In the genomic region with DNA sequence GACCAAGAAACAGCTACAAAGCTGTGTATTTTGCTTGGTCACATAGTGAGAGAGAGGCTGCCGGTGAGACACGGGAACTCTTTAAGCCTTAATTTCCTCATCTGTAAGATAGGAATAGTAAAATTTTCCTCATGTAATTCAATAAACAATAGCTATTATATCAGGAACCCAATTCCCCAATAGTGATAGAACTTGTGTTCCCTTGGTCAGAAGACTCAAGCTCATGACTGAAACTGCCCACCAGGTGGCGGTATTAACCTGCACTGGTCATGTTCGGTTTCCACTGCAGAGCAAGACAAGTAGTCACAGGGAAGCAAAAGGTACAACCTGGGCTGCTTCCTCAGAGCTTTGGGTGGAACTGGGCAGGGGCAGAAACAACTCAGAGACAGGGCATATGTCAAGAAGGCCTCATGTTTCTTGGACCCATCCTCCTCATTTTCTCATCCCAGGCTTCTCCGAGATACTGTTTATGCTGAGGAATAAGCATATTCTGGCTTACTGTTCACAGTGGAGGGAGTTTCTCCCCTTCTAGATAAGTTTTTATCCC, we compare ENCODE assay signal across 8 cellular contexts. TPM values are rescaled to one million over a fixed set of nuclear protein-coding genes. Genes with fewer than 3 reads are reported as not detected.
DNase-seq lines count a peak whose midpoint lies in the region; ATAC-seq, FAIRE-seq and TF ChIP-seq lines count a peak whose summit lies in the region.

No MANE protein-coding gene starts in this region.

- in situ Hi-C loops in HAP-1 (cut with MboI; ENCODE audit: low sequenced_read_pairs) (no loop called here), K562 (cut with MboI) (no loop called here)

- H3K27ac ChIP-seq in K562 (ENCODE audit: extremely low read depth, low read depth, low read length) (no peak overlapping the region), iPS DF 6.9 (ENCODE audit: low read length) (no peak overlapping the region)

- H3K27me3 ChIP-seq in HAP-1 (ENCODE audit: low read depth) (no peaks in the 10 kb centered on the region), K562 (ENCODE audit: control insufficient read depth in 2 of 2, insufficient read depth in 2 of 2, low read length in 2 of 2) (no peaks in the 10 kb centered on the region), iPS DF 6.9 (ENCODE audit: control insufficient read depth, insufficient read depth, low read length) (no peaks in the 10 kb centered on the region)

- no peak overlapping the region for H3K4me2 ChIP-seq in K562 (ENCODE audit: insufficient read depth, low read length)

- peak; percentile 94 to 97 for TF ChIP-seq RAD21 in K562 (CRISPR knock-in tag; conservative IDR thresholded peaks at IDR 0.05 in 1 of 2, IDR thresholded peaks at IDR 0.05 in 1 of 2)

- H3K4me1 ChIP-seq in HAP-1 (0 out of 2 replicates have a peak, but pooled peaks cover 3% of the 10 kb centered on the region), K562 (replicated peaks in 1 of 2; ENCODE audit: control insufficient read depth in 2 of 2, insufficient read depth in 2 of 2, low read length in 2 of 2) (peaks cover 2 to 11% of the 10 kb centered on the region in 2 experiments; a peak in 3 of 5 replicates), iPS DF 6.9 (ENCODE audit: control insufficient read depth, insufficient read depth, low read length) (peaks cover 2% of the 10 kb centered on the region; the same call in 1 of the 2 replicates)

- POLR2A ChIA-PET in K562 (lab: Yijun Ruan, JAX), result interaction anchor here (0.5 to 2.4 kb wide), 18 partner anchors 9 to 175 kb away, joined by 3 to 17 read pairs (median 4); a partner anchor contains a TSS

- H4K20me1 ChIP-seq in K562 (replicated peaks; ENCODE audit: control insufficient read depth, insufficient read depth, low read length), result no peaks in the 10 kb centered on the region

- H3K79me2 ChIP-seq in K562 (ENCODE audit: control insufficient read depth, insufficient read depth, low read length), result no peaks in the 10 kb centered on the region

- no peaks in the 10 kb centered on the region for H3K9me1 ChIP-seq in K562 (ENCODE audit: control insufficient read depth, insufficient read depth, low read length)

- H2AFZ ChIP-seq in K562 (ENCODE audit: low read depth, low read length), result no peak overlapping the region

- ATAC-seq in K562, result peak; percentile 79
- no peak for ATAC-seq in GM19397 (IDR thresholded peaks at IDR 0.05; ENCODE audit: unreplicated experiment)

- intact Hi-C loops in K562 (cut with micrococcal nuclease), result loop anchor here (1.0 to 5.0 kb wide), 3 partner anchors 72 to 121 kb away; no protein-coding TSS in a partner anchor

- H3K4me3 ChIP-seq in HAP-1 (no peak overlapping the region), K562 (no peak overlapping the region), iPS DF 6.9 (ENCODE audit: low read length) (no peak overlapping the region)

- TF ChIP-seq CTCF in K562 (IDR thresholded peaks at IDR 0.05 in 2 of 3, conservative IDR thresholded peaks at IDR 0.05 in 1 of 3; ENCODE audit: insufficient read depth in 2 of 3, low read depth in 1 of 3, low read length in 3 of 3), result peak; percentile 90 to 97 (median 93)

- no peak for TF ChIP-seq EP300 in K562 (IDR thresholded peaks at IDR 0.05; ENCODE audit: low read length)

- peak in 12 of 14 donors; percentile 21 to 79 (median 66) for DNase-seq in C1 segment of cervical spinal cord (lab: John Stamatoyannopoulos, UW)
- DNase-seq in HAP-1 (ENCODE audit: low spot score in 2 of 2), result peak; percentile 86 to 92
- DNase-seq in NCI-H2171 (lab: John Stamatoyannopoulos, UW), result peak; percentile 96
- peak; percentile 77 for DNase-seq in UCSD-AML1 (lab: John Stamatoyannopoulos, UW; ENCODE audit: unreplicated experiment)
- peak; percentile 76 to 91 (median 77) for DNase-seq in K562 (ENCODE audit: extremely low read depth in 1 of 4, low spot score in 3 of 4)
- DNase-seq in iPS DF 6.9 (ENCODE audit: low read depth, low spot score), result peak; percentile 86
- DNase-seq in stimulated activated CD4-positive, alpha-beta T cell treated with anti-CD3 and anti-CD28 coated beads, Interleukin-12 subunit alpha, Interleukin-12 subunit beta, amount 100 ng/mL, for 48 hours (ENCODE audit: low read depth in 2 of 3, low spot score in 1 of 3), result peak; percentile 82 to 95 (median 82)

- peak; percentile 98 for FAIRE-seq in K562 (lab: Jason Lieb, UNC)

- H3K9me3 ChIP-seq in HAP-1 (no peaks in the 10 kb centered on the region), K562 (replicated peaks; ENCODE audit: control insufficient read depth, insufficient read depth, low read depth, low read length) (no peaks in the 10 kb centered on the region), iPS DF 6.9 (ENCODE audit: control insufficient read depth, insufficient read depth, low read length) (no peaks in the 10 kb centered on the region)

- no TSS peak for BruUV-seq in K562 (replicated peaks; lab: Mats Ljungman, UMichigan)

- H3K36me3 ChIP-seq in HAP-1 (replicated peaks) (peaks cover 6% of the 10 kb centered on the region), K562 (ENCODE audit: control insufficient read depth, insufficient read depth, low read length) (peaks cover 21% of the 10 kb centered on the region; the same call in 2 of the 3 replicates), iPS DF 6.9 (ENCODE audit: control insufficient read depth, insufficient read depth, low read length) (no peaks in the 10 kb centered on the region; the same call in 1 of the 2 replicates)

- CTCF ChIA-PET in K562 (lab: Yijun Ruan, JAX; ENCODE audit: low intra/inter-chr PET ratio), result interaction anchor here (0.6 to 5.9 kb wide), 8 partner anchors 11 to 430 kb away, joined by 3 to 141 read pairs (median 6); a partner anchor contains a TSS

- no peak overlapping the region for H3K9ac ChIP-seq in K562 (ENCODE audit: insufficient read depth in 1 of 2, low read depth in 2 of 2, low read length in 2 of 2)

- no peak for TF ChIP-seq POLR2A in K562 (conservative IDR thresholded peaks at IDR 0.05)

- WGBS in K562 (ENCODE audit: insufficient coverage, low coverage, missing lambda C conversion rate), result 16% methylated on average over 5 of the region's 5 CpGs
- WGBS in iPS DF 6.9 (ENCODE audit: insufficient coverage, insufficient read length), result no CpG with 5 or more reads among the region's 5 CpGs

RNA-seq across cellular contexts. Expression of a gene that starts 4.2 kb away (rescaled TPM):
- total RNA-seq in K562 (2011; cell fraction: chromatin; rRNA removed; ENCODE audit: low replicate concordance), result 12.8 and 18.9 TPM in 2 replicates
- total RNA-seq in K562 (2011; cell fraction: nucleolus; rRNA removed), result 9.2 and 10.0 TPM in 2 replicates
- 10.9 and 18.6 TPM in 2 replicates for total RNA-seq in K562 (2011; cell fraction: nucleoplasm; rRNA removed)
- 3.3 and 5.3 TPM in 2 replicates for total RNA-seq in K562 (2014; rRNA removed)
- total RNA-seq in K562 (2014; rRNA removed; fragmentation: Illumina TruSeq; extraction: Trizol), result 3.1 and 3.2 TPM in 2 replicates
- total RNA-seq in K562 (2015; rRNA removed; fragmentation: Illumina TruSeq; extraction: Trizol), result 1.5 and 1.8 TPM in 2 replicates
- total RNA-seq in K562 (2021), result 2.9 and 4.3 TPM in 2 replicates
- polyA plus RNA-seq in K562 (2011; rRNA removed), result 4.7 and 6.4 TPM in 2 replicates
- 3.5 and 5.2 TPM in 2 replicates for polyA plus RNA-seq in K562 (2011; cell fraction: cytosol; rRNA removed)
- 7.3 and 10.0 TPM in 2 replicates for polyA plus RNA-seq in K562 (2011; cell fraction: nucleus; rRNA removed)
- 3.0 and 13.8 TPM in 2 replicates for polyA plus RNA-seq in K562 (2012)
- 2.3 and 2.8 TPM in 2 replicates for polyA plus RNA-seq in K562 (2014; fragmentation: Illumina TruSeq; extraction: Trizol)
- 1 to 10 TPM in 1 of 2 experiments, under 1 TPM in 1; 0.73 to 1.6 TPM for polyA plus RNA-seq in K562 (2014; fragmentation: Nextera tagmentation; extraction: Ambion mirVana)
- polyA plus RNA-seq in K562 (2014; rRNA removed), result 2.0 and 2.2 TPM in 2 replicates
- 10.0 and 10.6 TPM in 2 replicates for polyA minus RNA-seq in K562 (2011; rRNA and poly(A)+ RNA removed)
- polyA minus RNA-seq in K562 (2011; cell fraction: cytosol; rRNA and poly(A)+ RNA removed), result 3.7 and 4.5 TPM in 2 replicates
- polyA minus RNA-seq in K562 (2011; cell fraction: nucleus; rRNA and poly(A)+ RNA removed), result 4.7 and 9.6 TPM in 2 replicates

RNA-seq across cellular contexts. Expression of a gene that starts 23.4 kb away (rescaled TPM):
- 17.1 and 22.1 TPM in 2 replicates for total RNA-seq in K562 (2011; cell fraction: chromatin; rRNA removed; ENCODE audit: low replicate concordance)
- total RNA-seq in K562 (2011; cell fraction: nucleolus; rRNA removed), result 11.1 and 12.5 TPM in 2 replicates
- 12.4 and 13.6 TPM in 2 replicates for total RNA-seq in K562 (2011; cell fraction: nucleoplasm; rRNA removed)
- total RNA-seq in K562 (2014; rRNA removed) (17.0 and 18.7 TPM in 2 replicates), K562 (2014; rRNA removed; fragmentation: Illumina TruSeq; extraction: Trizol) (11.1 and 12.9 TPM in 2 replicates), K562 (2015; rRNA removed; fragmentation: Illumina TruSeq; extraction: Trizol) (11.8 and 14.8 TPM in 2 replicates), K562 (2021) (15.9 and 16.1 TPM in 2 replicates)
- polyA plus RNA-seq in K562 (2011; rRNA removed) (20.4 and 23.1 TPM in 2 replicates), K562 (2014; fragmentation: Illumina TruSeq; extraction: Trizol) (22.0 and 26.3 TPM in 2 replicates), K562 (2014; fragmentation: Nextera tagmentation; extraction: Ambion mirVana) (1 to 10 TPM; 2.2 to 3.0 TPM), K562 (2014; rRNA removed) (22.4 and 24.3 TPM in 2 replicates)
- 24.5 and 29.4 TPM in 2 replicates for polyA plus RNA-seq in K562 (2011; cell fraction: cytosol; rRNA removed)
- 21.8 and 24.5 TPM in 2 replicates for polyA plus RNA-seq in K562 (2011; cell fraction: nucleus; rRNA removed)
- 11.8 and 23.7 TPM in 2 replicates for polyA plus RNA-seq in K562 (2012)
- 28.0 and 29.8 TPM in 2 replicates for polyA minus RNA-seq in K562 (2011; rRNA and poly(A)+ RNA removed)
- 9.7 and 11.8 TPM in 2 replicates for polyA minus RNA-seq in K562 (2011; cell fraction: cytosol; rRNA and poly(A)+ RNA removed)
- 5.3 and 7.0 TPM in 2 replicates for polyA minus RNA-seq in K562 (2011; cell fraction: nucleus; rRNA and poly(A)+ RNA removed)

RNA-seq across cellular contexts. Expression of a gene that starts 29.7 kb away (rescaled TPM):
- 69.7 and 91.7 TPM in 2 replicates for total RNA-seq in K562 (2011; cell fraction: chromatin; rRNA removed; ENCODE audit: low replicate concordance)
- 49.2 and 58.2 TPM in 2 replicates for total RNA-seq in K562 (2011; cell fraction: nucleolus; rRNA removed)
- total RNA-seq in K562 (2011; cell fraction: nucleoplasm; rRNA removed), result 65.3 and 66.7 TPM in 2 replicates
- total RNA-seq in K562 (2014; rRNA removed) (53.3 and 62.8 TPM in 2 replicates), K562 (2014; rRNA removed; fragmentation: Illumina TruSeq; extraction: Trizol) (59.2 and 62.3 TPM in 2 replicates), K562 (2015; rRNA removed; fragmentation: Illumina TruSeq; extraction: Trizol) (44.1 and 49.2 TPM in 2 replicates), K562 (2021) (47.4 and 49.3 TPM in 2 replicates)
- polyA plus RNA-seq in K562 (2011; rRNA removed) (80.3 and 85.4 TPM in 2 replicates), K562 (2014; fragmentation: Illumina TruSeq; extraction: Trizol) (41.2 and 46.3 TPM in 2 replicates), K562 (2014; fragmentation: Nextera tagmentation; extraction: Ambion mirVana) (10 to 100 TPM; 12.5 to 13.0 TPM), K562 (2014; rRNA removed) (71.8 and 71.9 TPM in 2 replicates)
- polyA plus RNA-seq in K562 (2011; cell fraction: cytosol; rRNA removed), result 34.3 and 50.3 TPM in 2 replicates
- 60.6 and 85.4 TPM in 2 replicates for polyA plus RNA-seq in K562 (2011; cell fraction: nucleus; rRNA removed)
- 43.0 and 99.2 TPM in 2 replicates for polyA plus RNA-seq in K562 (2012)
- 76.9 and 94.5 TPM in 2 replicates for polyA minus RNA-seq in K562 (2011; rRNA and poly(A)+ RNA removed)
- 27.2 and 28.9 TPM in 2 replicates for polyA minus RNA-seq in K562 (2011; cell fraction: cytosol; rRNA and poly(A)+ RNA removed)
- 28.1 and 36.3 TPM in 2 replicates for polyA minus RNA-seq in K562 (2011; cell fraction: nucleus; rRNA and poly(A)+ RNA removed)

RNA-seq across cellular contexts. Expression of a gene that starts 48.1 kb away (rescaled TPM):
- 49.0 and 108 TPM in 2 replicates for total RNA-seq in K562 (2011; cell fraction: chromatin; rRNA removed; ENCODE audit: low replicate concordance)
- total RNA-seq in K562 (2011; cell fraction: nucleolus; rRNA removed), result 166 and 172 TPM in 2 replicates
- 110 and 115 TPM in 2 replicates for total RNA-seq in K562 (2011; cell fraction: nucleoplasm; rRNA removed)
- total RNA-seq in K562 (2014; rRNA removed) (279 and 297 TPM in 2 replicates), K562 (2014; rRNA removed; fragmentation: Illumina TruSeq; extraction: Trizol) (204 and 223 TPM in 2 replicates), K562 (2015; rRNA removed; fragmentation: Illumina TruSeq; extraction: Trizol) (210 and 212 TPM in 2 replicates), K562 (2021) (198 and 218 TPM in 2 replicates)
- polyA plus RNA-seq in K562 (2011; rRNA removed) (273 and 285 TPM in 2 replicates), K562 (2014; fragmentation: Illumina TruSeq; extraction: Trizol) (194 and 201 TPM in 2 replicates), K562 (2014; fragmentation: Nextera tagmentation; extraction: Ambion mirVana) (1,000 to 10,000 TPM; 1,679 to 1,870 TPM), K562 (2014; rRNA removed) (249 and 269 TPM in 2 replicates)
- polyA plus RNA-seq in K562 (2011; cell fraction: cytosol; rRNA removed), result 421 and 454 TPM in 2 replicates
- polyA plus RNA-seq in K562 (2011; cell fraction: nucleus; rRNA removed), result 100 and 125 TPM in 2 replicates
- polyA plus RNA-seq in K562 (2012), result 194 and 217 TPM in 2 replicates
- polyA minus RNA-seq in K562 (2011; rRNA and poly(A)+ RNA removed), result 242 and 304 TPM in 2 replicates
- 130 and 188 TPM in 2 replicates for polyA minus RNA-seq in K562 (2011; cell fraction: cytosol; rRNA and poly(A)+ RNA removed)
- 61.7 and 82.4 TPM in 2 replicates for polyA minus RNA-seq in K562 (2011; cell fraction: nucleus; rRNA and poly(A)+ RNA removed)

RNA-seq across cellular contexts. Expression of a gene that starts 55.4 kb away (rescaled TPM):
- not detected in 2 replicates for total RNA-seq in K562 (2011; cell fraction: chromatin; rRNA removed; ENCODE audit: low replicate concordance)
- 0.17 TPM in 1 of 2 replicates, not detected in the other for total RNA-seq in K562 (2011; cell fraction: nucleolus; rRNA removed)
- total RNA-seq in K562 (2011; cell fraction: nucleoplasm; rRNA removed), result not detected in 2 replicates
- total RNA-seq in K562 (2014; rRNA removed) (not detected in 2 replicates), K562 (2014; rRNA removed; fragmentation: Illumina TruSeq; extraction: Trizol) (not detected in 2 replicates), K562 (2015; rRNA removed; fragmentation: Illumina TruSeq; extraction: Trizol) (not detected in 2 replicates), K562 (2021) (not detected in 2 replicates)
- polyA plus RNA-seq in K562 (2011; rRNA removed) (not detected in 2 replicates), K562 (2014; fragmentation: Illumina TruSeq; extraction: Trizol) (not detected in 2 replicates), K562 (2014; fragmentation: Nextera tagmentation; extraction: Ambion mirVana) (not detected), K562 (2014; rRNA removed) (not detected in 2 replicates)
- polyA plus RNA-seq in K562 (2011; cell fraction: cytosol; rRNA removed), result 0.06 TPM in 1 of 2 replicates, not detected in the other
- not detected in 2 replicates for polyA plus RNA-seq in K562 (2011; cell fraction: nucleus; rRNA removed)
- polyA plus RNA-seq in K562 (2012), result not detected in 2 replicates
- not detected in 2 replicates for polyA minus RNA-seq in K562 (2011; rRNA and poly(A)+ RNA removed)
- not detected in 2 replicates for polyA minus RNA-seq in K562 (2011; cell fraction: cytosol; rRNA and poly(A)+ RNA removed)
- not detected in 2 replicates for polyA minus RNA-seq in K562 (2011; cell fraction: nucleus; rRNA and poly(A)+ RNA removed)
